In the genomic region with DNA sequence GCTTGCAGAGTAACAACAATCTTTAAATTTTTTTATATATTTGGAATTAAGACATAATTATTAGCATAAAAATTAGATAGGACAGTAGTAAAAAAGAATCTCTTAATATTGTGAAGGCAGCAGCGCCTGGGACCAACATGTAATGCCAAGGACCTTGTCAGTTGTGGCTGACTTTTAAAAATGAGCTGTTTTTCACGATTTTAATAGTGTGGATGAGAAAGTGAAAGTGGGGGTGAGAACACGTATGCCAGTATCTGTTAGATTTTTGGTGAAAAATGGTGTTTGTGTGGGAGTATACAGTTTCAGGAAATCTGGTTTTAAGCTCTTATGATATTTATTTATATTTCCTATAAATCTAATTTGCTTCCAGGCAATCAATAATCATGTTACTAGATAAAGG, we compare ENCODE assay signal across 1 cellular context.
TF ChIP-seq lines count a peak whose summit lies in the region.

No MANE protein-coding gene starts in this region.

TF ChIP-seq in HCT116, 20 proteins besides CTCF, POLR2A, EP300 and RAD21 (continued from another document):
- TF ChIP-seq, protein P1, sequence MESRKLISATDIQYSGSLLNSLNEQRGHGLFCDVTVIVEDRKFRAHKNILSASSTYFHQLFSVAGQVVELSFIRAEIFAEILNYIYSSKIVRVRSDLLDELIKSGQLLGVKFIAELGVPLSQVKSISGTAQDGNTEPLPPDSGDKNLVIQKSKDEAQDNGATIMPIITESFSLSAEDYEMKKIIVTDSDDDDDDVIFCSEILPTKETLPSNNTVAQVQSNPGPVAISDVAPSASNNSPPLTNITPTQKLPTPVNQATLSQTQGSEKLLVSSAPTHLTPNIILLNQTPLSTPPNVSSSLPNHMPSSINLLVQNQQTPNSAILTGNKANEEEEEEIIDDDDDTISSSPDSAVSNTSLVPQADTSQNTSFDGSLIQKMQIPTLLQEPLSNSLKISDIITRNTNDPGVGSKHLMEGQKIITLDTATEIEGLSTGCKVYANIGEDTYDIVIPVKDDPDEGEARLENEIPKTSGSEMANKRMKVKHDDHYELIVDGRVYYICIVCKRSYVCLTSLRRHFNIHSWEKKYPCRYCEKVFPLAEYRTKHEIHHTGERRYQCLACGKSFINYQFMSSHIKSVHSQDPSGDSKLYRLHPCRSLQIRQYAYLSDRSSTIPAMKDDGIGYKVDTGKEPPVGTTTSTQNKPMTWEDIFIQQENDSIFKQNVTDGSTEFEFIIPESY (IDR thresholded peaks at IDR 0.05; ENCODE audit: extremely low read depth, insufficient replicate concordance, low read length) = no peak
- TF ChIP-seq, protein P2, sequence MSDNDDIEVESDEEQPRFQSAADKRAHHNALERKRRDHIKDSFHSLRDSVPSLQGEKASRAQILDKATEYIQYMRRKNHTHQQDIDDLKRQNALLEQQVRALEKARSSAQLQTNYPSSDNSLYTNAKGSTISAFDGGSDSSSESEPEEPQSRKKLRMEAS (IDR thresholded peaks at IDR 0.05) = no peak
- TF ChIP-seq SP1 (IDR thresholded peaks at IDR 0.05; ENCODE audit: low read depth) (no peak), YY1 (IDR thresholded peaks at IDR 0.05; ENCODE audit: extremely low read depth, insufficient replicate concordance, low read depth, low read length) (no peak), POLR2AphosphoS5 (IDR thresholded peaks at IDR 0.05; ENCODE audit: low read depth, low read length) (no peak), SIN3A (IDR thresholded peaks at IDR 0.05; ENCODE audit: low read depth) (no peak), TCF7L2 (IDR thresholded peaks at IDR 0.05; ENCODE audit: borderline replicate concordance, extremely low read depth, insufficient read depth, insufficient read length) (no peak), CBX3 (IDR thresholded peaks at IDR 0.05; ENCODE audit: low read depth) (no peak), SRF (IDR thresholded peaks at IDR 0.05; ENCODE audit: low read depth) (no peak), ELF1 (IDR thresholded peaks at IDR 0.05; ENCODE audit: borderline replicate concordance, low read depth) (no peak), EZH2phosphoT487 (IDR thresholded peaks at IDR 0.05; ENCODE audit: borderline replicate concordance) (no peak), EZH2 (IDR thresholded peaks at IDR 0.05) (no peak)
- TF ChIP-seq, protein P3, sequence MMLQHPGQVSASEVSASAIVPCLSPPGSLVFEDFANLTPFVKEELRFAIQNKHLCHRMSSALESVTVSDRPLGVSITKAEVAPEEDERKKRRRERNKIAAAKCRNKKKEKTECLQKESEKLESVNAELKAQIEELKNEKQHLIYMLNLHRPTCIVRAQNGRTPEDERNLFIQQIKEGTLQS (IDR thresholded peaks at IDR 0.05) = no peak
